Comparison of ENCODE assay signal across 25 cellular contexts in genomic region chr5:137504916-137505315, GRCh38. TPM values are rescaled to one million over a fixed set of nuclear protein-coding genes. Genes with fewer than 3 reads are reported as not detected.
"Had no signal": no experiment of that assay in that cellular context is flagged by ENCODE, and none has a peak within 500 bp of the region (broad histone marks: within the 10 kb centered on the region; RNA-seq: fewer than 3 reads in every experiment).

No MANE protein-coding gene starts in this region.

- H3K4me1 Mint-ChIP-seq: nephron progenitor cell; neural crest cell; stimulated activated effector memory CD8-positive, alpha-beta T cell treated with anti-CD3 and anti-CD28 coated beads, Interleukin-12 subunit alpha, Interleukin-12 subunit beta, amount 100 ng/mL, for 72 hours; stimulated activated naive B cell treated with anti-CD40 and anti-IgM and Interleukin-4, amounts not matched to agents 10 μg/mL and 1 μg/mL and 100 μg/mL, for 72 hours had no signal

- H3K9me3 ChIP-seq: neutrophil, pancreas, prostate gland, right lobe of liver, sigmoid colon, stomach, thoracic aorta, thyroid gland, tibial nerve, upper lobe of left lung, vagina had no signal

- DNase-seq: nephron progenitor cell; pancreas; right cardiac atrium; right lobe of liver; sigmoid colon; small intestine; stimulated activated CD4-positive, alpha-beta T cell treated with anti-CD3 and anti-CD28 coated beads, Interleukin-15, amount 100 ng/mL, for 24 hours; stimulated activated CD4-positive, alpha-beta T cell treated with anti-CD3 and anti-CD28 coated beads, Interleukin-2, amount 100 ng/mL, for 24 hours; stimulated activated CD4-positive, alpha-beta T cell treated with anti-CD3 and anti-CD28 coated beads, Interleukin-2, amount 100 ng/mL, for 48 hours; stimulated activated CD4-positive, alpha-beta T cell treated with anti-CD3 and anti-CD28 coated beads, Interleukin-4, amount 100 ng/mL, for 24 hours; stimulated activated naive B cell treated with anti-CD40 and anti-IgM and Interleukin-4, amounts not matched to agents 10 μg/mL and 1 μg/mL and 100 μg/mL, for 72 hours; stimulated activated naive CD4-positive, alpha-beta T cell treated with Interleukin-2 at 50 U/mL for 16 hours; stomach; thyroid gland; trophoblast cell; upper lobe of left lung had no signal

- H3K4me3 ChIP-seq: pancreas, prostate gland, right lobe of liver, sigmoid colon, stomach, thoracic aorta, thyroid gland, tibial nerve, upper lobe of left lung, vagina had no signal

- H3K36me3 ChIP-seq: neutrophil, pancreas, prostate gland, right lobe of liver, sigmoid colon, stomach, thoracic aorta, thyroid gland, tibial nerve, upper lobe of left lung, vagina had no signal

- H3K4me1 ChIP-seq: pancreas, prostate gland, right lobe of liver, sigmoid colon, stomach, thyroid gland, tibial nerve, upper lobe of left lung, vagina had no signal

- H3K27ac Mint-ChIP-seq: natural killer cell treated with Interleukin-12 subunit alpha and Interleukin-12 subunit beta and Interleukin-15 and Interleukin-18, amount 100 ng/mL, for 72 hours; nephron progenitor cell; stimulated activated effector memory CD8-positive, alpha-beta T cell treated with anti-CD3 and anti-CD28 coated beads, Interleukin-12 subunit alpha, Interleukin-12 subunit beta, amount 100 ng/mL, for 72 hours; stimulated activated naive B cell treated with anti-CD40 and anti-IgM and Interleukin-4, amounts not matched to agents 10 μg/mL and 1 μg/mL and 100 μg/mL, for 72 hours; stimulated activated naive CD8-positive, alpha-beta T cell treated with anti-CD3 and anti-CD28 coated beads, Interleukin-15, Interleukin-2, amounts not matched to agents 100 ng/mL and 50 ng/mL, for 24 hours had no signal

- H3K27ac ChIP-seq: neutrophil, pancreas, prostate gland, right lobe of liver, sigmoid colon, stomach, thoracic aorta, thyroid gland, tibial nerve, upper lobe of left lung, vagina had no signal

- H3K4me3 Mint-ChIP-seq: natural killer cell treated with Interleukin-12 subunit alpha and Interleukin-12 subunit beta and Interleukin-15 and Interleukin-18, amount 100 ng/mL, for 72 hours; nephron progenitor cell; neural crest cell; stimulated activated effector memory CD8-positive, alpha-beta T cell treated with anti-CD3 and anti-CD28 coated beads, Interleukin-12 subunit alpha, Interleukin-12 subunit beta, amount 100 ng/mL, for 72 hours; stimulated activated naive B cell treated with anti-CD40 and anti-IgM and Interleukin-4, amounts not matched to agents 10 μg/mL and 1 μg/mL and 100 μg/mL, for 72 hours; stimulated activated naive CD8-positive, alpha-beta T cell treated with anti-CD3 and anti-CD28 coated beads, Interleukin-15, Interleukin-2, amounts not matched to agents 100 ng/mL and 50 ng/mL, for 24 hours had no signal

- H3K9me3 Mint-ChIP-seq: natural killer cell treated with Interleukin-12 subunit alpha and Interleukin-12 subunit beta and Interleukin-15 and Interleukin-18, amount 100 ng/mL, for 72 hours; nephron progenitor cell; neural crest cell; stimulated activated effector memory CD8-positive, alpha-beta T cell treated with anti-CD3 and anti-CD28 coated beads, Interleukin-12 subunit alpha, Interleukin-12 subunit beta, amount 100 ng/mL, for 72 hours; stimulated activated naive B cell treated with anti-CD40 and anti-IgM and Interleukin-4, amounts not matched to agents 10 μg/mL and 1 μg/mL and 100 μg/mL, for 72 hours; stimulated activated naive CD8-positive, alpha-beta T cell treated with anti-CD3 and anti-CD28 coated beads, Interleukin-15, Interleukin-2, amounts not matched to agents 100 ng/mL and 50 ng/mL, for 24 hours had no signal

- H3K36me3 Mint-ChIP-seq: natural killer cell treated with Interleukin-12 subunit alpha and Interleukin-12 subunit beta and Interleukin-15 and Interleukin-18, amount 100 ng/mL, for 72 hours; stimulated activated effector memory CD8-positive, alpha-beta T cell treated with anti-CD3 and anti-CD28 coated beads, Interleukin-12 subunit alpha, Interleukin-12 subunit beta, amount 100 ng/mL, for 72 hours; stimulated activated naive B cell treated with anti-CD40 and anti-IgM and Interleukin-4, amounts not matched to agents 10 μg/mL and 1 μg/mL and 100 μg/mL, for 72 hours had no signal

RNA-seq across cellular contexts. Expression of gene SPOCK1, which starts 5.8 kb away (rescaled TPM):
- total RNA-seq: natural killer cell treated with Interleukin-12 subunit alpha and Interleukin-12 subunit beta and Interleukin-15 and Interleukin-18, amount 100 ng/mL, for 72 hours had no signal
